In genomic region chr16:58267524-58268243, GRCh38 we compare ENCODE assay signal across 38 cellular contexts. TPM values are rescaled to one million over a fixed set of nuclear protein-coding genes. Genes with fewer than 3 reads are reported as not detected.
"Had no signal": no experiment of that assay in that cellular context is flagged by ENCODE, and none has a peak within 500 bp of the region (broad histone marks: within the 10 kb centered on the region; RNA-seq: fewer than 3 reads in every experiment).

No MANE protein-coding gene starts in this region.

- DNase-seq: activated B cell treated with CpG ODN at 0.5 μM for 24 hours; activated CD4-positive, alpha-beta T cell treated with anti-CD3 and anti-CD28 coated beads for 48 hours; activated CD4-positive, alpha-beta T cell treated with anti-CD3 and anti-CD28 coated beads, Interleukin-2, amount 50 U/mL, for 4 hours; activated CD4-positive, CD25-positive, alpha-beta regulatory T cell treated with anti-CD3 and anti-CD28 coated beads, Interleukin-2, amount 50 U/mL, for 72 hours; activated CD8-positive, alpha-beta T cell treated with anti-CD3 and anti-CD28 coated beads for 36 hours; activated effector memory CD4-positive, alpha-beta T cell treated with anti-CD3 and anti-CD28 coated beads, Interleukin-2, amount 50 U/mL, for 16 hours; activated naive CD4-positive, alpha-beta T cell; activated naive CD8-positive, alpha-beta T cell treated with anti-CD3 and anti-CD28 coated beads, Interleukin-2, amount 10 ng/mL, durations not matched to agents 7 days and 5 days; activated T-cell treated with anti-CD3 and anti-CD28 coated beads, Interleukin-2, amount 50 U/mL, for 1 hour; activated T-cell treated with anti-CD3 and anti-CD28 coated beads, Interleukin-2, amount 50 U/mL, for 72 hours; amygdala; Karpas-422; KBM-7; MG63; MV-4-11; NCI-H1092; NCI-H1436 treated with DMSO at 0.1 percent for 48 hours; NCI-H1694 treated with DMSO at 0.1 percent for 48 hours; NCI-H2029; NCI-H345; NCI-H524 treated with DMSO at 0.1 percent for 48 hours; NCI-H748 treated with DMSO at 0.1 percent for 48 hours; NK-92 treated with Interleukin-12 subunit alpha and Interleukin-12 subunit beta, amount 100 ng/mL, for 24 hours; PC-9; Right ventricle myocardium superior; SW 1271; T-helper 1 cell; T-helper 2 cell; T-helper 9 cell had no signal

- H3K27me3 Mint-ChIP-seq: activated naive CD4-positive, alpha-beta T cell treated with anti-CD3 and anti-CD28 coated beads, Interleukin-2, amount 50 U/mL, for 24 hours; activated T-helper 17 cell treated with anti-CD3 and anti-CD28 coated beads, Interleukin-2, amount 50 U/mL, for 72 hours had no signal

- H3K4me1 ChIP-seq: ascending aorta had no signal

- H3K27ac Mint-ChIP-seq: activated B cell treated with CpG ODN at 0.5 μM for 24 hours; activated CD8-positive, alpha-beta T cell treated with anti-CD3 and anti-CD28 coated beads for 36 hours; activated naive CD4-positive, alpha-beta T cell treated with anti-CD3 and anti-CD28 coated beads, Interleukin-2, amount 50 U/mL, for 24 hours; activated naive CD8-positive, alpha-beta T cell treated with anti-CD3 and anti-CD28 coated beads, Interleukin-2, amount 10 ng/mL, durations not matched to agents 7 days and 5 days; activated T-cell treated with anti-CD3 and anti-CD28 coated beads, Interleukin-2, amount 50 U/mL, for 72 hours; activated T-helper 17 cell treated with anti-CD3 and anti-CD28 coated beads, Interleukin-2, amount 50 U/mL, for 72 hours had no signal

- H3K4me1 Mint-ChIP-seq: activated T-helper 17 cell treated with anti-CD3 and anti-CD28 coated beads, Interleukin-2, amount 50 U/mL, for 72 hours had no signal

- ATAC-seq: activated CD8-positive, alpha-beta T cell treated with anti-CD3 and anti-CD28 coated beads for 36 hours; activated T-cell treated with anti-CD3 and anti-CD28 coated beads, Interleukin-2, amount 50 U/mL, for 72 hours; activated T-helper 17 cell treated with anti-CD3 and anti-CD28 coated beads, Interleukin-2, amount 50 U/mL, for 72 hours had no signal

- H3K36me3 Mint-ChIP-seq: activated naive CD8-positive, alpha-beta T cell treated with anti-CD3 and anti-CD28 coated beads, Interleukin-2, amount 10 ng/mL, durations not matched to agents 7 days and 5 days had no signal

- H3K27ac ChIP-seq: ascending aorta, cardiac muscle cell, PC-9, RWPE1, VCaP had no signal

- H3K36me3 ChIP-seq: cardiac muscle cell had no signal

- H3K9me3 Mint-ChIP-seq: activated naive CD4-positive, alpha-beta T cell treated with anti-CD3 and anti-CD28 coated beads, Interleukin-2, amount 50 U/mL, for 24 hours had no signal

- H3K4me3 ChIP-seq: ascending aorta, cardiac muscle cell, MG63, PC-9 had no signal

- H3K4me3 Mint-ChIP-seq: activated B cell treated with CpG ODN at 0.5 μM for 24 hours; activated CD8-positive, alpha-beta T cell treated with anti-CD3 and anti-CD28 coated beads for 36 hours; activated naive CD4-positive, alpha-beta T cell treated with anti-CD3 and anti-CD28 coated beads, Interleukin-2, amount 50 U/mL, for 24 hours; activated naive CD8-positive, alpha-beta T cell treated with anti-CD3 and anti-CD28 coated beads, Interleukin-2, amount 10 ng/mL, durations not matched to agents 7 days and 5 days; activated T-cell treated with anti-CD3 and anti-CD28 coated beads, Interleukin-2, amount 50 U/mL, for 72 hours; activated T-helper 17 cell treated with anti-CD3 and anti-CD28 coated beads, Interleukin-2, amount 50 U/mL, for 72 hours; central memory CD8-positive, alpha-beta T cell had no signal

- H3K27me3 ChIP-seq: ascending aorta, cardiac muscle cell, MG63 had no signal

RNA-seq across cellular contexts. Expression of gene PRSS54, which starts 27.1 kb away (rescaled TPM):
- total RNA-seq: activated B cell treated with CpG ODN at 0.5 μM for 24 hours; activated CD8-positive, alpha-beta memory T cell treated with anti-CD3 and anti-CD28 coated beads for 36 hours; activated CD8-positive, alpha-beta T cell treated with anti-CD3 and anti-CD28 coated beads for 36 hours; activated naive CD8-positive, alpha-beta T cell treated with anti-CD3 and anti-CD28 coated beads, Interleukin-2, amount 10 ng/mL, durations not matched to agents 7 days and 5 days; activated T-cell treated with anti-CD3 and anti-CD28 coated beads, Interleukin-2, amount 50 U/mL, for 72 hours; activated T-helper 17 cell treated with anti-CD3 and anti-CD28 coated beads, Interleukin-2, amount 50 U/mL, for 72 hours; ascending aorta; cardiac muscle cell; NCI-H460; PC-9; Right ventricle myocardium superior had no signal
